Comparison of ENCODE assay signal across 10 cellular contexts in genomic region chr7:44074349-44074695, GRCh38. TPM values are rescaled to one million over a fixed set of nuclear protein-coding genes. Genes with fewer than 3 reads are reported as not detected.
DNase-seq lines count a peak whose midpoint lies in the region; ATAC-seq, FAIRE-seq and TF ChIP-seq lines count a peak whose summit lies in the region.
"Had no signal": no experiment of that assay in that cellular context is flagged by ENCODE, and none has a peak within 500 bp of the region (broad histone marks: within the 10 kb centered on the region; RNA-seq: fewer than 3 reads in every experiment).

No MANE protein-coding gene starts in this region.

- TF ChIP-seq CTCF in MCF 10A (IDR thresholded peaks at IDR 0.05; ENCODE audit: unreplicated experiment): no peak
- TF ChIP-seq CTCF in mammary epithelial cell (conservative IDR thresholded peaks at IDR 0.05 in 1 of 2, IDR thresholded peaks at IDR 0.05 in 1 of 2; ENCODE audit: extremely low read depth in 1 of 2, insufficient read depth in 1 of 2, low read depth in 1 of 2, low read length in 2 of 2): no peak
- no peak for TF ChIP-seq CTCF in astrocyte (IDR thresholded peaks at IDR 0.05; ENCODE audit: insufficient read depth, low read depth, low read length)
- TF ChIP-seq CTCF in upper lobe of right lung (IDR thresholded peaks at IDR 0.05): no peak
- TF ChIP-seq CTCF in GM10248 (IDR thresholded peaks at IDR 0.05; ENCODE audit: control extremely low read depth, extremely low read depth, low read depth, missing control alignments): no peak

- CTCF ChIA-PET in MCF 10A (lab: Yijun Ruan, JAX): interaction anchor here (0.7 kb wide), 1 partner anchor 121 kb away, joined by 4 read pairs; no protein-coding TSS in a partner anchor
- CTCF ChIA-PET in mammary epithelial cell (lab: Charles Lee; ENCODE audit: low non-redundant PET): no interaction called here
- CTCF ChIA-PET in GM10248 (lab: Yijun Ruan, JAX): interaction anchor here (1.3 kb wide), 1 partner anchor 9 kb away, joined by 7 read pairs; the partner anchor contains the start of gene PGAM2

- H3K4me2 ChIP-seq in mammary epithelial cell (ENCODE audit: insufficient read depth, low read depth, low read length): no peak overlapping the region
- peak overlapping the region; percentile 73 for H3K4me2 ChIP-seq in astrocyte (ENCODE audit: low read length)

- H3K9ac ChIP-seq in mammary epithelial cell (ENCODE audit: insufficient read depth, low read length) (no peak overlapping the region), astrocyte (ENCODE audit: low read length) (peak overlapping the region; percentile 36)

- H3K4me1 Mint-ChIP-seq in MCF 10A (ENCODE audit: insufficient read depth, unreplicated experiment): peaks cover 35% of the 10 kb centered on the region
- H3K4me1 Mint-ChIP-seq in astrocyte (ENCODE audit: low read depth, unreplicated experiment): peaks cover 10% of the 10 kb centered on the region
- peaks cover 10 to 60% (median 41%) of the 10 kb centered on the region in 4 donors for H3K4me1 Mint-ChIP-seq in naive thymus-derived CD8-positive, alpha-beta T cell

- no peaks in the 10 kb centered on the region for H3K9me3 ChIP-seq in mammary epithelial cell (replicated peaks; ENCODE audit: insufficient read depth, low read length)
- no peaks in the 10 kb centered on the region for H3K9me3 ChIP-seq in astrocyte (ENCODE audit: insufficient read depth, low read depth, low read length)
- H3K9me3 ChIP-seq in upper lobe of right lung: no peaks in the 10 kb centered on the region

- POLR2A ChIA-PET in MCF 10A (lab: Yijun Ruan, JAX) (interaction anchor here (0.6 to 1.2 kb wide), 2 partner anchors 500 to 1146 kb away, joined by 3 to 4 read pairs; partner anchors contain the start of gene DDX56), GM10248 (lab: Yijun Ruan, JAX) (no interaction called here)
- POLR2A ChIA-PET in naive thymus-derived CD8-positive, alpha-beta T cell (lab: Charles Lee): interaction anchor here (0.6 to 2.7 kb wide), 4 partner anchors 8 to 63 kb away, joined by 3 to 15 read pairs (median 4); partner anchors contain the start of genes DBNL and PGAM2

- H3K27me3 Mint-ChIP-seq in MCF 10A (ENCODE audit: insufficient read depth, unreplicated experiment) (no peaks in the 10 kb centered on the region), astrocyte (ENCODE audit: low read depth, unreplicated experiment) (no peaks in the 10 kb centered on the region)
- H3K27me3 Mint-ChIP-seq in naive thymus-derived CD8-positive, alpha-beta T cell: no peaks in the 10 kb centered on the region

- dilution Hi-C loops in mammary epithelial cell (cut with HindIII; ENCODE audit: low sequenced_read_pairs): no loop called here

- H3K4me3 Mint-ChIP-seq in MCF 10A (ENCODE audit: unreplicated experiment) (no peak overlapping the region), astrocyte (ENCODE audit: unreplicated experiment) (no peak overlapping the region)
- H3K4me3 Mint-ChIP-seq in naive thymus-derived CD8-positive, alpha-beta T cell: peak overlapping the region in 1 of 10 donors; percentile 28

- H3K36me3 ChIP-seq in mammary epithelial cell (ENCODE audit: insufficient read depth, low read length) (peaks cover 4% of the 10 kb centered on the region), astrocyte (ENCODE audit: insufficient read depth, low read length) (peaks cover 17% of the 10 kb centered on the region), upper lobe of right lung (peaks cover 65% of the 10 kb centered on the region)

- peaks cover 59% of the 10 kb centered on the region for H3K36me3 Mint-ChIP-seq in MCF 10A (ENCODE audit: insufficient read depth, unreplicated experiment)
- H3K36me3 Mint-ChIP-seq in astrocyte (ENCODE audit: low read depth, unreplicated experiment): peaks cover 18% of the 10 kb centered on the region
- peaks cover 0 to 63% (median 0%) of the 10 kb centered on the region in 3 donors for H3K36me3 Mint-ChIP-seq in naive thymus-derived CD8-positive, alpha-beta T cell

- no TSS peak for BruUV-seq in MCF 10A (replicated peaks; lab: Mats Ljungman, UMichigan)
- no TSS peak for BruUV-seq in mammary epithelial cell (replicated peaks; lab: Mats Ljungman, UMichigan)

- H3K4me3 ChIP-seq in mammary epithelial cell (replicated peaks in 1 of 3; ENCODE audit: insufficient read depth in 1 of 3, low read depth in 2 of 3, low read length in 3 of 3): no peak overlapping the region
- no peak overlapping the region for H3K4me3 ChIP-seq in astrocyte (ENCODE audit: insufficient read depth, low read depth, low read length)
- H3K4me3 ChIP-seq in upper lobe of right lung: no peak overlapping the region

- ATAC-seq in naive thymus-derived CD8-positive, alpha-beta T cell: no peak
- ATAC-seq in upper lobe of right lung (peak; percentile 20), HG03354 (IDR thresholded peaks at IDR 0.05; ENCODE audit: poor library complexity, severe bottlenecking, unreplicated experiment) (no peak)

- no peak overlapping the region for H3K27ac ChIP-seq in mammary epithelial cell (ENCODE audit: insufficient read depth, low read depth, low read length)
- H3K27ac ChIP-seq in astrocyte (ENCODE audit: low read depth, low read length): peak overlapping the region; percentile 59
- H3K27ac ChIP-seq in upper lobe of right lung: peak overlapping the region; percentile 77

- WGBS in mammary epithelial cell (ENCODE audit: low coverage, missing lambda C conversion rate): 100% methylated on average over 1 of the region's 13 CpGs

- H3K9me3 Mint-ChIP-seq in MCF 10A (ENCODE audit: unreplicated experiment): no peaks in the 10 kb centered on the region
- no peaks in the 10 kb centered on the region for H3K9me3 Mint-ChIP-seq in astrocyte (ENCODE audit: unreplicated experiment)
- no peaks in the 10 kb centered on the region for H3K9me3 Mint-ChIP-seq in naive thymus-derived CD8-positive, alpha-beta T cell
- H3K9me3 Mint-ChIP-seq: activated T-helper 2 cell treated with anti-CD3 and anti-CD28 coated beads, Interferon-gamma antibody, Interleukin-2, Interleukin-4, amounts not matched to agents 10 μg/mL and 5 μg/mL and 100 μg/mL, durations not matched to agents 14 hours and 24 hours and 36 hours had no signal

- no peaks in the 10 kb centered on the region for H4K20me1 ChIP-seq in mammary epithelial cell (ENCODE audit: insufficient read depth, low read length)
- H4K20me1 ChIP-seq in astrocyte (ENCODE audit: insufficient read depth, low read length): no peaks in the 10 kb centered on the region

- in situ Hi-C loops in mammary epithelial cell (cut with MboI; ENCODE audit: low sequenced_read_pairs in 2 of 2): no loop called here

- no peaks in the 10 kb centered on the region for H3K79me2 ChIP-seq in mammary epithelial cell (ENCODE audit: insufficient read depth, low read length)
- no peaks in the 10 kb centered on the region for H3K79me2 ChIP-seq in astrocyte (ENCODE audit: insufficient read depth, low read length)

- intact Hi-C loops in MCF 10A (cut with micrococcal nuclease): no loop called here
- intact Hi-C loops in mammary epithelial cell (cut with micrococcal nuclease): loop anchor here (5.0 kb wide), 2 partner anchors 48 to 403 kb away; partner anchors contain the start of gene POLD2
- intact Hi-C loops in upper lobe of right lung (cut with DNase I): loop anchor here (5.0 kb wide), 1 partner anchor 123 kb away; no protein-coding TSS in a partner anchor

- H3K27ac Mint-ChIP-seq in MCF 10A (ENCODE audit: low read depth, unreplicated experiment): peak overlapping the region; percentile 66
- no peak overlapping the region for H3K27ac Mint-ChIP-seq in astrocyte (ENCODE audit: unreplicated experiment)
- H3K27ac Mint-ChIP-seq in naive thymus-derived CD8-positive, alpha-beta T cell: peak overlapping the region in 8 of 10 donors; percentile 16 to 94 (median 84)
- H3K27ac Mint-ChIP-seq: activated T-helper 2 cell treated with anti-CD3 and anti-CD28 coated beads, Interferon-gamma antibody, Interleukin-2, Interleukin-4, amounts not matched to agents 10 μg/mL and 5 μg/mL and 100 μg/mL, durations not matched to agents 14 hours and 24 hours and 36 hours had no signal

- FAIRE-seq in astrocyte (lab: Jason Lieb, UNC): no peak
- FAIRE-seq: endometrium had no signal

- peaks cover 40% of the 10 kb centered on the region for H3K4me1 ChIP-seq in mammary epithelial cell (ENCODE audit: insufficient read depth, low read length)
- H3K4me1 ChIP-seq in astrocyte (ENCODE audit: insufficient read depth, low read length): peaks cover 26% of the 10 kb centered on the region
- peaks cover 4% of the 10 kb centered on the region for H3K4me1 ChIP-seq in upper lobe of right lung

- DNase-seq in MCF 10A (ENCODE audit: unreplicated experiment): no peak
- DNase-seq in mammary epithelial cell: no peak
- no peak for DNase-seq in astrocyte (ENCODE audit: low read depth)
- DNase-seq in naive thymus-derived CD8-positive, alpha-beta T cell: no peak
- DNase-seq in upper lobe of right lung: no peak
- no peak for DNase-seq in GM10248 (ENCODE audit: extremely low spot score)
- DNase-seq in stimulated activated CD4-positive, alpha-beta T cell treated with anti-CD3 and anti-CD28 coated beads, Interleukin-4, amount 100 ng/mL, for 4 hours: no peak

- H3K27me3 ChIP-seq in mammary epithelial cell (ENCODE audit: insufficient read depth, low read length): no peaks in the 10 kb centered on the region
- H3K27me3 ChIP-seq in astrocyte (ENCODE audit: insufficient read depth, low read length): no peaks in the 10 kb centered on the region
- H3K27me3 ChIP-seq in upper lobe of right lung: no peaks in the 10 kb centered on the region

- H2AFZ ChIP-seq in mammary epithelial cell (ENCODE audit: low read depth, low read length) (no peak overlapping the region), astrocyte (ENCODE audit: low read depth, low read length) (no peak overlapping the region)

RNA-seq across cellular contexts. Expression of gene POLM, which starts 8.0 kb away (rescaled TPM):
- total RNA-seq in MCF 10A (2022): 19.2 and 22.8 TPM in 2 replicates
- 10 to 100 TPM; 11.8 to 18.7 TPM for total RNA-seq in mammary epithelial cell
- 5.3 TPM for polyA plus RNA-seq in mammary epithelial cell
- polyA minus RNA-seq in mammary epithelial cell: 4.8 TPM
- total RNA-seq in astrocyte: 9.6 and 10.6 TPM in 2 replicates
- total RNA-seq in naive thymus-derived CD8-positive, alpha-beta T cell: 100 to 1,000 TPM in 1 of 2 experiments, 10 to 100 TPM in 1; 96.4 to 106 TPM
- 10 to 100 TPM; 11.1 to 24.8 (median 15.0) TPM for polyA plus RNA-seq in naive thymus-derived CD8-positive, alpha-beta T cell
- 26.8 TPM for total RNA-seq in upper lobe of right lung

RNA-seq across cellular contexts. Expression of gene PGAM2, which starts 9.0 kb away (rescaled TPM):
- not detected in 2 replicates for total RNA-seq in MCF 10A (2022)
- not detected for total RNA-seq in mammary epithelial cell
- not detected for polyA plus RNA-seq in mammary epithelial cell
- polyA minus RNA-seq in mammary epithelial cell: not detected
- total RNA-seq in astrocyte: 0.70 and 0.79 TPM in 2 replicates
- total RNA-seq in naive thymus-derived CD8-positive, alpha-beta T cell: 1 to 10 TPM; 3.3 to 3.9 TPM
- not detected for polyA plus RNA-seq in naive thymus-derived CD8-positive, alpha-beta T cell
- 1.1 TPM for total RNA-seq in upper lobe of right lung

RNA-seq across cellular contexts. Expression of gene DBNL, which starts 29.8 kb away (rescaled TPM):
- total RNA-seq in MCF 10A (2022) (49.7 and 52.9 TPM in 2 replicates), mammary epithelial cell (10 to 100 TPM; 89.1 to 90.9 TPM), astrocyte (85.0 and 94.9 TPM in 2 replicates), upper lobe of right lung (93.7 TPM)
- 130 TPM for polyA plus RNA-seq in mammary epithelial cell
- 96.7 TPM for polyA minus RNA-seq in mammary epithelial cell
- total RNA-seq in naive thymus-derived CD8-positive, alpha-beta T cell: 100 to 1,000 TPM; 184 to 192 TPM
- 100 to 1,000 TPM; 180 to 222 (median 218) TPM for polyA plus RNA-seq in naive thymus-derived CD8-positive, alpha-beta T cell

RNA-seq across cellular contexts. Expression of gene AEBP1, which starts 29.8 kb away (rescaled TPM):
- total RNA-seq in MCF 10A (2022) (not detected in 2 replicates), mammary epithelial cell (10 to 100 TPM in 1 of 2 donors, under 1 TPM in 1; 0.24 to 16.7 TPM), astrocyte (65.0 and 102 TPM in 2 replicates), upper lobe of right lung (272 TPM)
- polyA plus RNA-seq in mammary epithelial cell: 0.06 TPM
- polyA minus RNA-seq in mammary epithelial cell: 5.3 TPM
- 10 to 100 TPM; 37.1 to 38.5 TPM for total RNA-seq in naive thymus-derived CD8-positive, alpha-beta T cell
- 10 to 100 TPM in 1 of 3 donors, 1 to 10 TPM in 2; 2.4 to 10.4 (median 4.2) TPM for polyA plus RNA-seq in naive thymus-derived CD8-positive, alpha-beta T cell

RNA-seq across cellular contexts. Expression of gene POLD2, which starts 49.0 kb away (rescaled TPM):
- 118 and 179 TPM in 2 replicates for total RNA-seq in MCF 10A (2022)
- 100 to 1,000 TPM in 1 of 2 donors, 10 to 100 TPM in 1; 72.8 to 144 TPM for total RNA-seq in mammary epithelial cell
- polyA plus RNA-seq in mammary epithelial cell: 187 TPM
- polyA minus RNA-seq in mammary epithelial cell: 144 TPM
- total RNA-seq in astrocyte: 59.9 and 67.7 TPM in 2 replicates
- 10 to 100 TPM; 70.5 to 72.4 TPM for total RNA-seq in naive thymus-derived CD8-positive, alpha-beta T cell
- polyA plus RNA-seq in naive thymus-derived CD8-positive, alpha-beta T cell: 100 to 1,000 TPM in 1 of 3 donors, 10 to 100 TPM in 2; 64.3 to 102 (median 89.4) TPM
- 60.2 TPM for total RNA-seq in upper lobe of right lung
